Comparison of ENCODE assay signal across 11 cellular contexts in the genomic region with DNA sequence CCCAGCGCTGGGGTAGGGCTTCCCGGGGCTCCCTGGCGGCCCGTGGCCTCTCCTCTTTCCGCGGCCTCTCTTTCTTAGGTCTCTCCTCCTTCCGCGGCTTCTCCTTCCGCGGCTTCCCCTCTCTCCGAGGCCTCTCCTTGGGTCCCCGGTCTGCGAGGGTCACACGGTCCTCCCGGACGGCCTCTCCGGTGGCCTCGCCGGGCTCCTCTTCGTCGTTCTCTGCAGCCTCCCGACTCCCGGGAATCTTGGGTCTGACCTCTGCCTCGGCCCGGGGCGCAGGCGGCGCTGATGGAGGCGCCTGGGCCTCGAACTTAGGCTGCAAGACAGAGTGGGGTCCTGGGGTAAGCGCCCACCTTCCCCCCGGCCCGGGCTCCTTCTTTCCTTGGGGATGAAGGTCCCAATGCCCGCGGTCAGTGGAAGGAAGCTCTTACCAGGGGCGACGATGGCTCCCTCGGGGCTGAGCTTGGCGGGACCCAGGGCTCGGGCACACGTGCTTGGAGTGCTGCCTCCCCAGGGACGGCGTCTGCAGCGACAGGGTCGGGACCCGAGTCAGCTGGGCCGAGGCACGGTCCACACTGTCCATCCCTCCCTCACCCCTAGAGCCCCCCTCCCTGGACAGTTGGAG. TPM values are rescaled to one million over a fixed set of nuclear protein-coding genes. Genes with fewer than 3 reads are reported as not detected.
DNase-seq lines count a peak whose midpoint lies in the region; ATAC-seq and TF ChIP-seq lines count a peak whose summit lies in the region.
"Had no signal": no experiment of that assay in that cellular context is flagged by ENCODE, and none has a peak within 500 bp of the region (broad histone marks: within the 10 kb centered on the region; RNA-seq: fewer than 3 reads in every experiment).

No MANE protein-coding gene starts in this region.

- H3K27me3 Mint-ChIP-seq in activated naive CD8-positive, alpha-beta T cell, result no peaks in the 10 kb centered on the region
- H3K27me3 Mint-ChIP-seq in naive B cell, result peaks cover 0 to 15% (median 0%) of the 10 kb centered on the region in 3 donors

- TF ChIP-seq CTCF in BE2C (IDR thresholded peaks at IDR 0.05; ENCODE audit: low read depth, low read length), result no peak

- no peaks in the 10 kb centered on the region for H3K4me1 ChIP-seq in BE2C

- peaks cover 7% of the 10 kb centered on the region for H3K4me1 Mint-ChIP-seq in activated naive CD8-positive, alpha-beta T cell (ENCODE audit: low read depth)
- H3K4me1 Mint-ChIP-seq in naive B cell, result peaks cover 17 to 31% (median 30%) of the 10 kb centered on the region in 3 donors

- no peaks in the 10 kb centered on the region for H3K27me3 ChIP-seq in BE2C

- no peaks in the 10 kb centered on the region for H3K36me3 Mint-ChIP-seq in activated naive CD8-positive, alpha-beta T cell
- H3K36me3 Mint-ChIP-seq in naive B cell, result no peaks in the 10 kb centered on the region

- peaks cover 23% of the 10 kb centered on the region for H3K36me3 ChIP-seq in BE2C

- H3K9me3 ChIP-seq in BE2C, result no peaks in the 10 kb centered on the region
- H3K9me3 ChIP-seq: transverse colon had no signal

- ATAC-seq in naive B cell (ENCODE audit: low read depth in 2 of 2) (peak; percentile 3 to 5), HG02623 (IDR thresholded peaks at IDR 0.05; ENCODE audit: unreplicated experiment) (no peak)

- no peak overlapping the region for H3K4me3 ChIP-seq in BE2C (ENCODE audit: low read depth, low read length)

- peak; percentile 21 for DNase-seq in BE2C
- peak; percentile 48 for DNase-seq in D341Med (ENCODE audit: low spot score)
- DNase-seq in naive B cell, result no peak
- no peak for DNase-seq in islet precursor cell
- no peak for DNase-seq in mucosa of gallbladder (ENCODE audit: low spot score)
- no peak for DNase-seq in SHP77 treated with DMSO at 0.1 percent for 48 hours (lab: John Stamatoyannopoulos, UW)
- DNase-seq: transverse colon had no signal

- H3K4me3 Mint-ChIP-seq in activated naive CD8-positive, alpha-beta T cell, result peak overlapping the region; percentile 70
- peak overlapping the region; percentile 79 to 89 (median 84) for H3K4me3 Mint-ChIP-seq in naive B cell

- no peak overlapping the region for H3K27ac Mint-ChIP-seq in activated naive CD8-positive, alpha-beta T cell
- H3K27ac Mint-ChIP-seq in naive B cell, result peak overlapping the region in 2 of 6 donors; percentile 59 to 89
- H3K27ac Mint-ChIP-seq: nephron had no signal

- H3K9me3 Mint-ChIP-seq in activated naive CD8-positive, alpha-beta T cell (ENCODE audit: low read depth), result no peaks in the 10 kb centered on the region
- no peaks in the 10 kb centered on the region for H3K9me3 Mint-ChIP-seq in naive B cell
- H3K9me3 Mint-ChIP-seq: nephron had no signal

RNA-seq across cellular contexts. Expression of gene AMH, which starts 3.5 kb away (rescaled TPM):
- 25.8 TPM for polyA plus RNA-seq in BE2C (2012; ENCODE audit: insufficient read depth, insufficient read length, low read depth)
- polyA plus RNA-seq in naive B cell (ENCODE audit: low read depth in 6 of 6), result not detected
- 5.1 TPM for total RNA-seq in mucosa of gallbladder

RNA-seq across cellular contexts. Expression of gene JSRP1, which starts 3.6 kb away (rescaled TPM):
- 1.2 TPM for polyA plus RNA-seq in BE2C (2012; ENCODE audit: insufficient read depth, insufficient read length, low read depth)
- polyA plus RNA-seq in naive B cell (ENCODE audit: low read depth in 6 of 6), result under 1 TPM in 3 of 6 donors, not detected in 3; 0.41 to 0.87 (median 0.53) TPM
- 0.17 TPM for total RNA-seq in mucosa of gallbladder

RNA-seq across cellular contexts. Expression of gene SF3A2, which starts 16.0 kb away (rescaled TPM):
- 329 TPM for polyA plus RNA-seq in BE2C (2012; ENCODE audit: insufficient read depth, insufficient read length, low read depth)
- polyA plus RNA-seq in naive B cell (ENCODE audit: low read depth in 6 of 6), result 10 to 100 TPM; 13.1 to 37.2 (median 20.3) TPM
- total RNA-seq in mucosa of gallbladder, result 72.8 TPM

RNA-seq across cellular contexts. Expression of gene PLEKHJ1, which starts 16.5 kb away (rescaled TPM):
- 120 TPM for polyA plus RNA-seq in BE2C (2012; ENCODE audit: insufficient read depth, insufficient read length, low read depth)
- 100 to 1,000 TPM in 5 of 6 donors, 10 to 100 TPM in 1; 98.9 to 148 (median 126) TPM for polyA plus RNA-seq in naive B cell (ENCODE audit: low read depth in 6 of 6)
- total RNA-seq in mucosa of gallbladder, result 126 TPM

RNA-seq across cellular contexts. Expression of gene PEAK3, which starts 29.4 kb away (rescaled TPM):
- polyA plus RNA-seq in BE2C (2012; ENCODE audit: insufficient read depth, insufficient read length, low read depth), result 0.17 TPM
- 1 to 10 TPM in 1 of 6 donors, under 1 TPM in 4, not detected in 1; 0.30 to 1.0 (median 0.49) TPM for polyA plus RNA-seq in naive B cell (ENCODE audit: low read depth in 6 of 6)
- 1.0 TPM for total RNA-seq in mucosa of gallbladder
- total RNA-seq: glomerular endothelial cell had no signal

Comparison
In these comparisons a context has a peak if more than half of its experiments do, and no peak if none do; other contexts are left out.
1. DNase-seq: peak in BE2C (single experiment) and D341Med (single experiment); none in naive B cell (single experiment), islet precursor cell (single experiment), mucosa of gallbladder (single experiment) and SHP77 treated with DMSO at 0.1 percent for 48 hours (single experiment).